In genomic region chr5:1792842-1793266, GRCh38 we compare ENCODE assay signal across 8 cellular contexts. TPM values are rescaled to one million over a fixed set of nuclear protein-coding genes. Genes with fewer than 3 reads are reported as not detected.
DNase-seq lines count a peak whose midpoint lies in the region; ATAC-seq and TF ChIP-seq lines count a peak whose summit lies in the region.

No MANE protein-coding gene starts in this region.

- DNase-seq in AML-193 (lab: John Stamatoyannopoulos, UW) (peak; percentile 42 to 48), T1000 (lab: John Stamatoyannopoulos, UW) (peak; percentile 53), astrocyte of the spinal cord (ENCODE audit: low read depth, low spot score) (peak; percentile 93), sciatic nerve (ENCODE audit: low spot score) (peak; percentile 48), anterior cingulate cortex (lab: John Stamatoyannopoulos, UW) (no peak), adrenal gland (no peak)

- no peaks in the 10 kb centered on the region for H3K4me1 ChIP-seq in adrenal gland (replicated peaks in 1 of 2)

- intact Hi-C loops in sciatic nerve (cut with DNase I), result no loop called here
- intact Hi-C loops in adrenal gland (cut with DNase I), result no loop called here

- 72 to 79% (median 74%) methylated on average over 7 to 8 of the region's 8 CpGs for WGBS in adrenal gland, 4 donors

- in situ Hi-C loops in astrocyte of the spinal cord (cut with HindIII; ENCODE audit: low sequenced_read_pairs), result no loop called here

- TF ChIP-seq POLR2A in adrenal gland (IDR thresholded peaks at IDR 0.05), result no peak

- H3K4me3 ChIP-seq in astrocyte of the spinal cord (ENCODE audit: low read depth, low read length) (no peak overlapping the region), adrenal gland (no peak overlapping the region)

- no peaks in the 10 kb centered on the region for H3K27me3 ChIP-seq in adrenal gland

- H3K9me3 ChIP-seq in adrenal gland (replicated peaks in 1 of 3), result no peaks in the 10 kb centered on the region

- ATAC-seq in GM19452 (IDR thresholded peaks at IDR 0.05; ENCODE audit: unreplicated experiment), result peak; percentile 97
- peak; percentile 97 for ATAC-seq in HG03469 (IDR thresholded peaks at IDR 0.05; ENCODE audit: unreplicated experiment)
- ATAC-seq in sciatic nerve, result no peak

- TF ChIP-seq CTCF in astrocyte of the spinal cord (IDR thresholded peaks at IDR 0.05; ENCODE audit: low read depth, low read length), result no peak
- no peak for TF ChIP-seq CTCF in adrenal gland (IDR thresholded peaks at IDR 0.05)

- no peak overlapping the region for H3K27ac ChIP-seq in adrenal gland

- peaks cover 0 to 19% of the 10 kb centered on the region in 2 donors for H3K36me3 ChIP-seq in adrenal gland (replicated peaks in 1 of 2)

RNA-seq across cellular contexts. Expression of gene MRPL36, which starts 6.8 kb away (rescaled TPM):
- total RNA-seq in sciatic nerve (28.4 TPM), adrenal gland (10 to 100 TPM; 23.3 to 97.4 (median 52.9) TPM)
- polyA plus RNA-seq in adrenal gland, result 10 to 100 TPM; 57.4 to 93.0 (median 67.0) TPM

RNA-seq across cellular contexts. Expression of gene NDUFS6, which starts 8.4 kb away (rescaled TPM):
- total RNA-seq in sciatic nerve, result 20.7 TPM
- total RNA-seq in adrenal gland, result 10 to 100 TPM; 23.3 to 75.8 (median 36.8) TPM
- polyA plus RNA-seq in adrenal gland, result 10 to 100 TPM; 32.3 to 58.6 (median 58.5) TPM

Comparison
In these comparisons a context has a peak if more than half of its experiments do, and no peak if none do; other contexts are left out.
1. DNase-seq: peak in AML-193 (2 of 2), T1000 (single experiment), astrocyte of the spinal cord (single experiment) and sciatic nerve (single experiment); none in anterior cingulate cortex (0 of 58) and adrenal gland (0 of 7).